Comparison of ENCODE assay signal across 13 cellular contexts in the genomic region with DNA sequence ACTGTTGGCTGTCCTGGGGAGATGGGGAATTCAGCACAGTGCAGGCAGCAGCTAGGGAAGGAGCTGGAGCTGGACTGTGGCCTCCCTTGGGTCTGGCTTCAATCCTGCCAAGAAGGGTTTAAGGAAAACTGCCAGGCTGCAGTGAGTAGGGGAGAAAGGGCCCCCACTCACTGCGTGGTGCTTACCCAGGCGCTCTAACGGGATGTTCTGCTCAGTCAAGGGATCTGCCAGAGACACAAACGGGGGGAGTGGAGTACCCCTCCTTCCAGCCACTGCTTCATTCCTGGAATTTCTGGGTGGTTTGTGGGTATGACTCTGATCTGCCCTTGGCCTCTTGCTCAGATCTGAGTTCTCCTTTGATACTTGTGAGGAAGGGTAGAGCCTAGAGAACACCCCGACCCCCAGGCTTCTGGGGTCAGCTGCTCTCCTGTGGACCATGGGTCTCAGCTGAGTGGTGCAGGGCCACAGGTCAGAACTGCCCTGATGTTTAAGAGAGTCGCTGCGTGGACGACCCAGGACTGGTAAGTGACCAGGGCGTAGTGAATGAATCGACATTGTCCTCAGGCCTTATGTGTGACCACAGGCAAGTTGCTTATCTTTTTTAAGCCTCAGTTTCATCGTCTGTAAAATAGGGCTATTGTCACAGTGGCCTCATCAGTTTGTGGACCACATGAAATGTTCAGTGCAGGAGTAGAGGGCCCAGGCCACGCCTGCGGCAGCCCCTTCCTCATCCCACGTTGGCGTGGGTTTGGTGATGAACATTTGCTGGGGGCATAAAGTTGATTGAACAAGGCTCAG. TPM values are rescaled to one million over a fixed set of nuclear protein-coding genes. Genes with fewer than 3 reads are reported as not detected.
DNase-seq lines count a peak whose midpoint lies in the region; ATAC-seq and TF ChIP-seq lines count a peak whose summit lies in the region.
"Had no signal": no experiment of that assay in that cellular context is flagged by ENCODE, and none has a peak within 500 bp of the region (broad histone marks: within the 10 kb centered on the region; RNA-seq: fewer than 3 reads in every experiment).

No MANE protein-coding gene starts in this region.

- H3K36me3 ChIP-seq in BJ (ENCODE audit: control insufficient read depth, insufficient read depth, low read length) (no peaks in the 10 kb centered on the region), adrenal gland (replicated peaks in 1 of 2) (no peaks in the 10 kb centered on the region), rectal smooth muscle tissue (ENCODE audit: control insufficient read depth, insufficient read depth, low read length) (no peaks in the 10 kb centered on the region)

- intact Hi-C loops in adrenal gland (cut with DNase I) = no loop called here
- intact Hi-C loops in left cardiac atrium (cut with DNase I) = no loop called here

- no peaks in the 10 kb centered on the region for H3K4me1 Mint-ChIP-seq in activated T-cell treated with anti-CD3 and anti-CD28 coated beads, Interleukin-2, amount 50 U/mL, for 4 hours (ENCODE audit: low read depth)
- H3K4me1 Mint-ChIP-seq: CD4-positive, CD25-positive, alpha-beta regulatory T cell had no signal

- H3K27ac ChIP-seq in adrenal gland (peak overlapping the region in 3 of 5 donors; percentile 2 to 82 (median 51)), rectal smooth muscle tissue (ENCODE audit: low read depth, low read length) (peak overlapping the region; percentile 98)
- H3K27ac ChIP-seq: SK-N-MC had no signal

- H3K36me3 Mint-ChIP-seq in activated T-cell treated with anti-CD3 and anti-CD28 coated beads, Interleukin-2, amount 50 U/mL, for 4 hours (ENCODE audit: insufficient read depth) = no peaks in the 10 kb centered on the region
- H3K36me3 Mint-ChIP-seq: CD4-positive, CD25-positive, alpha-beta regulatory T cell had no signal

- TF ChIP-seq CTCF in BJ (IDR thresholded peaks at IDR 0.05; ENCODE audit: insufficient read depth, low read depth, low read length) = no peak
- no peak for TF ChIP-seq CTCF in adrenal gland (IDR thresholded peaks at IDR 0.05)

- no peak for TF ChIP-seq POLR2A in adrenal gland (IDR thresholded peaks at IDR 0.05)

- CTCF ChIA-PET in BJ (lab: Yijun Ruan, JAX) = interaction anchor here (0.7 to 1.5 kb wide), 5 partner anchors 9 to 96 kb away, joined by 3 to 4 read pairs (median 3); no protein-coding TSS in a partner anchor

- H3K9ac ChIP-seq in rectal smooth muscle tissue (ENCODE audit: low read length) = peak overlapping the region; percentile 16

- peaks cover 8% of the 10 kb centered on the region for H3K27me3 Mint-ChIP-seq in activated T-cell treated with anti-CD3 and anti-CD28 coated beads, Interleukin-2, amount 50 U/mL, for 4 hours (ENCODE audit: low read depth)

- no peaks in the 10 kb centered on the region for H3K9me3 ChIP-seq in adrenal gland (replicated peaks in 1 of 3)

- peak; percentile 1 to 64 for ATAC-seq in left cardiac atrium
- ATAC-seq in activated T-cell treated with anti-CD3 and anti-CD28 coated beads, Interleukin-2, amount 50 U/mL, for 4 hours = no peak
- ATAC-seq: naive thymus-derived CD4-positive, alpha-beta T cell had no signal

- 53 to 83% (median 71%) methylated on average over 8 to 15 of the region's 15 CpGs for WGBS in adrenal gland, 4 donors

- H3K4me3 ChIP-seq in BJ (ENCODE audit: low read depth, low read length) (no peak overlapping the region), adrenal gland (no peak overlapping the region), rectal smooth muscle tissue (ENCODE audit: low read length) (peak overlapping the region; percentile 25)
- H3K4me3 ChIP-seq: SK-N-MC had no signal

- H3K4me1 ChIP-seq in adrenal gland (replicated peaks in 1 of 2) (peaks cover 0 to 11% of the 10 kb centered on the region in 2 donors), rectal smooth muscle tissue (ENCODE audit: control insufficient read depth, insufficient read depth, low read length) (peaks cover 65% of the 10 kb centered on the region)

- POLR2A ChIA-PET in BJ (lab: Charles Lee) = interaction anchor here (1.1 kb wide), 1 partner anchor 9 kb away, joined by 3 read pairs; a partner anchor contains a TSS

- no peaks in the 10 kb centered on the region for H3K27me3 ChIP-seq in BJ (ENCODE audit: control insufficient read depth, insufficient read depth, low read length)
- no peaks in the 10 kb centered on the region for H3K27me3 ChIP-seq in adrenal gland
- H3K27me3 ChIP-seq in rectal smooth muscle tissue (ENCODE audit: control insufficient read depth, insufficient read depth, low read length) = no peaks in the 10 kb centered on the region

- H3K4me3 Mint-ChIP-seq in activated T-cell treated with anti-CD3 and anti-CD28 coated beads, Interleukin-2, amount 50 U/mL, for 4 hours = no peak overlapping the region
- H3K4me3 Mint-ChIP-seq: CD4-positive, CD25-positive, alpha-beta regulatory T cell; naive thymus-derived CD4-positive, alpha-beta T cell had no signal

- peak; percentile 70 for DNase-seq in BJ (ENCODE audit: low read depth)
- no peak for DNase-seq in adrenal gland
- no peak for DNase-seq in left cardiac atrium
- no peak for DNase-seq in NCI-H187 (lab: John Stamatoyannopoulos, UW)
- no peak for DNase-seq in cerebellar nuclear complex (lab: John Stamatoyannopoulos, UW)
- DNase-seq in activated T-cell treated with anti-CD3 and anti-CD28 coated beads, Interleukin-2, amount 50 U/mL, for 4 hours = no peak
- DNase-seq in activated CD4-positive, alpha-beta T cell treated with anti-CD3 and anti-CD28 coated beads for 4 hours = no peak
- DNase-seq: activated T-cell treated with anti-CD3 and anti-CD28 coated beads for 4 hours; CD4-positive, CD25-positive, alpha-beta regulatory T cell; MM.1S; naive thymus-derived CD4-positive, alpha-beta T cell had no signal

- no peaks in the 10 kb centered on the region for H3K9me3 Mint-ChIP-seq in activated T-cell treated with anti-CD3 and anti-CD28 coated beads, Interleukin-2, amount 50 U/mL, for 4 hours
- H3K9me3 Mint-ChIP-seq: CD4-positive, CD25-positive, alpha-beta regulatory T cell had no signal

RNA-seq across cellular contexts. Expression of a gene that starts 9.6 kb away (rescaled TPM):
- polyA plus RNA-seq in BJ (2011; rRNA removed) = 109 and 183 TPM in 2 replicates
- polyA minus RNA-seq in BJ (2011; rRNA and poly(A)+ RNA removed) = 126 and 129 TPM in 2 replicates
- 100 to 1,000 TPM in 3 of 8 donors, 10 to 100 TPM in 5; 34.6 to 362 (median 85.3) TPM for total RNA-seq in adrenal gland
- polyA plus RNA-seq in adrenal gland = 10 to 100 TPM; 21.0 to 43.8 (median 42.1) TPM
- 10 to 100 TPM; 36.1 to 58.3 TPM for total RNA-seq in left cardiac atrium
- under 1 TPM; 0.11 to 0.57 (median 0.46) TPM for total RNA-seq in activated T-cell treated with anti-CD3 and anti-CD28 coated beads, Interleukin-2, amount 50 U/mL, for 4 hours

Comparison
In these comparisons a context has a peak if more than half of its experiments do, and no peak if none do; other contexts are left out.
1. ATAC-seq: peak in left cardiac atrium (2 of 2); none in activated T-cell treated with anti-CD3 and anti-CD28 coated beads, Interleukin-2, amount 50 U/mL, for 4 hours (0 of 2).
2. RNA of a gene that starts 9.6 kb away (total RNA-seq): 34.6 to 362 TPM in adrenal gland and 36.1 to 58.3 TPM in left cardiac atrium; 0.11 to 0.57 TPM in activated T-cell treated with anti-CD3 and anti-CD28 coated beads, Interleukin-2, amount 50 U/mL, for 4 hours; every median in the first group is over 10 times any median in the second.